Comparison of ENCODE assay signal across 15 cellular contexts in genomic region chr21:16983425-16983824, GRCh38.
"Had no signal": no experiment of that assay in that cellular context is flagged by ENCODE, and none has a peak within 500 bp of the region (broad histone marks: within the 10 kb centered on the region; RNA-seq: fewer than 3 reads in every experiment).

No MANE protein-coding gene starts in this region.

- H3K4me1 ChIP-seq: breast epithelium, gastrocnemius medialis, heart right ventricle, upper lobe of right lung had no signal

- H3K4me3 ChIP-seq: adrenal gland, breast epithelium, coronary artery, gastrocnemius medialis, heart right ventricle, upper lobe of right lung had no signal

- H3K36me3 ChIP-seq: adrenal gland, breast epithelium, gastrocnemius medialis, heart right ventricle, upper lobe of right lung had no signal

- H3K27me3 ChIP-seq: adrenal gland, breast epithelium, gastrocnemius medialis, heart right ventricle, upper lobe of right lung had no signal

- H3K27ac ChIP-seq: adrenal gland, breast epithelium, coronary artery, gastrocnemius medialis, heart right ventricle, upper lobe of right lung had no signal

- FAIRE-seq: astrocyte had no signal

- ATAC-seq: activated naive CD4-positive, alpha-beta T cell treated with anti-CD3 and anti-CD28 coated beads, Interleukin-2, amount 50 U/mL, for 72 hours; gastrocnemius medialis; heart right ventricle; left ventricle myocardium superior; upper lobe of right lung had no signal

- DNase-seq: activated CD4-positive, CD25-positive, alpha-beta regulatory T cell treated with anti-CD3 and anti-CD28 coated beads, Interleukin-2, amount 50 U/mL, for 72 hours; activated gamma-delta T cell treated with Interleukin-2 at 50 U/mL for 16 hours; activated T-cell treated with anti-CD3 and anti-CD28 coated beads for 4 hours; adrenal gland; gastrocnemius medialis; heart right ventricle; kidney glomerular epithelial cell; left ventricle myocardium superior; retina; stimulated activated naive CD4-positive, alpha-beta T cell; upper lobe of right lung had no signal

- H3K9me3 ChIP-seq: adrenal gland, breast epithelium, gastrocnemius medialis, upper lobe of right lung had no signal
